In the genomic region with DNA sequence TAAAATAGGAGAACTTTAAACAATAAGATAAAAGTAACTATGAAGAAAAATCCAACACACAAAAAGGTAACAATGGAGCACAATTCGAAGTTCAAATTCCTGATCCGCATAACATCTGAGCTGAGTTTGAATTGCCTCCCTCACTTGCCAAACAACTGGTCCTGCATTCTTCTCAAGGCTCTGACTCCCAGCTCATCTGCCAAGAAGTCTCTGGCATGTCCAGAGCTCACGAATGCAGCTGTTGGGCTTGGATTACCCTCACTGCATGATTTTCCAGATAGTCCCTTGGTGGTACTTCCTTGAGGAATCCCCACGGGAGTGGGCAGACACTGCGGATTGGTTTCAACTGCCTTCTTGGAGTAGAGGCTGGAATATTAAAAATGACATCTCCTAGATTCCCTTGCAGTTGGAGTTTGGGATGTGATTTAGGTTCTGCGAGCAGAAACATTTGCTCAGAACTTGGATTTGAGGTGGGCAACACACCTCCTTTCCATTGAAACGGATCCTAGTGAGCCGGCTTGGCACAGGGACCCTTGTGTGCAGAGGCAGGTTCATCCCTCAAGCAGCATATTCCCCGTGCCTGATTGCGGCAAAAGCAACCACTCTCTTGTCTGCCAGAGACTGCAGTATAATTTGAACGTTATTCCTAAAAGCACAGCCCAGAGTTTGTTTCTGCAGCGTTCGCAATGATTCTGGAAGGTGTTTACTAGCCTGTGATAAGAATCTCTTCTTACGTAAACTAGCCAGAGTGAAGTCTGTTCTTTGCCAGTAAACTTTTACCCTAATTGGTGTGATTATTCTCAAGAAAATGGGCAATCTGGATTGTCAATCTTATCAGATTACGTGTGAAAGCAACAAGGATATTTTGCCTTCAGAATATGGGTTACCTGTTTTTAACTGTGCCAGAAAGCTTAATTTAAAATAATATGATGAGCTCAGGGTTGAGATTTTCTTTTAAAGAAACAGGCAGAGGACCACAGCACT, we compare ENCODE assay signal across 26 cellular contexts. TPM values are rescaled to one million over a fixed set of nuclear protein-coding genes. Genes with fewer than 3 reads are reported as not detected.
DNase-seq lines count a peak whose midpoint lies in the region; ATAC-seq lines count a peak whose summit lies in the region.
"Had no signal": no experiment of that assay in that cellular context is flagged by ENCODE, and none has a peak within 500 bp of the region (broad histone marks: within the 10 kb centered on the region; RNA-seq: fewer than 3 reads in every experiment).

No MANE protein-coding gene starts in this region.

- H3K4ac ChIP-seq in mesendoderm (ENCODE audit: low read depth, low read length), result no peak overlapping the region

- H3K4me3 ChIP-seq in H7 (ENCODE audit: insufficient read depth, low read depth, low read length), result no peak overlapping the region
- no peak overlapping the region for H3K4me3 ChIP-seq in mesendoderm (ENCODE audit: low read length)
- H3K4me3 ChIP-seq: BLaER1, heart left ventricle, ovary, right atrium auricular region, smooth muscle cell, tibial artery had no signal

- no peak overlapping the region for H2BK120ac ChIP-seq in mesendoderm (ENCODE audit: low read depth, low read length)

- H2BK5ac ChIP-seq in mesendoderm (ENCODE audit: low read length), result no peak overlapping the region

- H3K27me3 ChIP-seq in H7 (ENCODE audit: control insufficient read depth, insufficient read depth, low read length) (no peaks in the 10 kb centered on the region; the same call in 1 of the 2 replicates), mesendoderm (ENCODE audit: insufficient read depth, low read length, poor library complexity) (no peaks in the 10 kb centered on the region)
- H3K27me3 ChIP-seq: BLaER1, ovary, right atrium auricular region had no signal

- no peak overlapping the region for H2AK5ac ChIP-seq in mesendoderm (ENCODE audit: low read length)

- no peak overlapping the region for H4K8ac ChIP-seq in mesendoderm (ENCODE audit: low read depth, low read length)

- DNase-seq in H7 (peak; percentile 23), caudate nucleus (lab: John Stamatoyannopoulos, UW) (peak in 12 of 61 donors; percentile 11 to 51 (median 26)), mesendoderm (no peak), putamen (ENCODE audit: low spot score) (peak; percentile 77), NCI-H1930 (lab: John Stamatoyannopoulos, UW) (no peak), D341Med (ENCODE audit: low spot score) (no peak)
- DNase-seq in stimulated activated naive CD4-positive, alpha-beta T cell treated with Interleukin-2 at 50 U/mL for 16 hours (lab: John Stamatoyannopoulos, UW), result no peak
- DNase-seq: activated CD4-positive, alpha-beta T cell treated with anti-CD3 and anti-CD28 coated beads for 4 hours; activated CD8-positive, alpha-beta memory T cell treated with anti-CD3 and anti-CD28 coated beads for 24 hours; activated naive CD8-positive, alpha-beta T cell treated with anti-CD3 and anti-CD28 coated beads, Interleukin-2, amount 10 ng/mL, durations not matched to agents 7 days and 5 days; COR-L47; DMS53; foreskin fibroblast; heart left ventricle; NCI-H1417 treated with DMSO at 0.1 percent for 48 hours; NCI-H2081 treated with DMSO at 0.1 percent for 48 hours; NCI-H2227 treated with DMSO at 0.1 percent for 48 hours; ovary; tibial artery had no signal

- ATAC-seq in HG03095 (IDR thresholded peaks at IDR 0.05; ENCODE audit: unreplicated experiment), result no peak
- ATAC-seq: esophagus mucosa, heart left ventricle, HepG2 had no signal

- no peak overlapping the region for H3K4me2 ChIP-seq in mesendoderm (ENCODE audit: low read length)
- H3K4me2 ChIP-seq: BLaER1, smooth muscle cell had no signal

- no peak overlapping the region for H2BK15ac ChIP-seq in mesendoderm (replicated peaks; ENCODE audit: low read depth)

- no peaks in the 10 kb centered on the region for H3K4me1 ChIP-seq in mesendoderm (ENCODE audit: control insufficient read depth, low read depth, low read length)
- H3K4me1 ChIP-seq: right atrium auricular region, tibial artery had no signal

- H3K9ac ChIP-seq in mesendoderm (ENCODE audit: low read length), result no peak overlapping the region
- H3K9ac ChIP-seq: BLaER1 had no signal

- H3K36me3 ChIP-seq in H7 (replicated peaks; ENCODE audit: control insufficient read depth, insufficient read depth, low read length) (no peaks in the 10 kb centered on the region), mesendoderm (ENCODE audit: control insufficient read depth, insufficient read depth, low read length) (no peaks in the 10 kb centered on the region)
- H3K36me3 ChIP-seq: BLaER1, heart left ventricle, ovary, right atrium auricular region, tibial artery had no signal

- no peaks in the 10 kb centered on the region for H3K79me1 ChIP-seq in mesendoderm (ENCODE audit: low read length)

- no CpG with 5 or more reads among the region's 15 CpGs for WGBS in mesendoderm (ENCODE audit: extremely low coverage, insufficient coverage, low lambda C conversion rate)

- H4K5ac ChIP-seq in mesendoderm (ENCODE audit: low read length), result no peak overlapping the region

- no peaks in the 10 kb centered on the region for H3K79me2 ChIP-seq in mesendoderm (ENCODE audit: control insufficient read depth, insufficient read depth, low read length)

- H3K23ac ChIP-seq in mesendoderm (ENCODE audit: low read length), result no peak overlapping the region

- no peak overlapping the region for H3K18ac ChIP-seq in mesendoderm (ENCODE audit: low read length)

- peak overlapping the region; percentile 89 for H3K27ac ChIP-seq in caudate nucleus (ENCODE audit: low read depth, low read length)
- H3K27ac ChIP-seq in mesendoderm (ENCODE audit: low read depth, low read length), result no peak overlapping the region
- H3K27ac ChIP-seq: BLaER1, heart left ventricle, ovary, right atrium auricular region, tibial artery, VCaP had no signal

- peak overlapping the region; percentile 22 for H3K56ac ChIP-seq in mesendoderm (ENCODE audit: low read length)

RNA-seq across cellular contexts. Expression of a gene that starts 23.4 kb away (rescaled TPM):
- total RNA-seq in H7 (2014; rRNA removed; shearing (Covaris generic)), result 12.7 and 17.4 TPM in 2 replicates
- polyA plus RNA-seq in mesendoderm (2013, experiment 1 of 2), result 7.4 TPM
- polyA plus RNA-seq in mesendoderm (2013, experiment 2 of 2), result 7.3 TPM

Comparison
In these comparisons a context has a peak if more than half of its experiments do, and no peak if none do; other contexts are left out.
1. DNase-seq: peak in H7 (single experiment) and putamen (single experiment); none in mesendoderm (single experiment), NCI-H1930 (0 of 2), D341Med (single experiment) and stimulated activated naive CD4-positive, alpha-beta T cell treated with Interleukin-2 at 50 U/mL for 16 hours (single experiment).